9 cellular contexts compared by ENCODE assay signal in genomic region chr20:21571841-21572690, GRCh38. TPM values are rescaled to one million over a fixed set of nuclear protein-coding genes. Genes with fewer than 3 reads are reported as not detected.
A peak's percentile ranks its signal among the peaks of the same experiment; 100 is the strongest.
DNase-seq lines count a peak whose midpoint lies in the region; ATAC-seq and TF ChIP-seq lines count a peak whose summit lies in the region.
"Had no signal": no experiment of that assay in that cellular context is flagged by ENCODE, and none has a peak within 500 bp of the region (broad histone marks: within the 10 kb centered on the region; RNA-seq: fewer than 3 reads in every experiment).

No MANE protein-coding gene starts in this region.

- H2AFZ ChIP-seq in PC-9, result no peak overlapping the region

- WGBS in ovary, 3 donors, result 27 to 31% (median 29%) methylated on average over 15 of the region's 15 CpGs

- no peaks in the 10 kb centered on the region for H3K79me2 ChIP-seq in PC-9 (ENCODE audit: low read depth)

- no peaks in the 10 kb centered on the region for H3K9me2 ChIP-seq in PC-9 (ENCODE audit: insufficient read depth)

- H4K20me1 ChIP-seq in PC-9 (ENCODE audit: insufficient read depth), result no peaks in the 10 kb centered on the region

- intact Hi-C loops in PC-9 (cut with micrococcal nuclease; ENCODE audit: unreplicated experiment), result loop anchor here (5.0 kb wide), 1 partner anchor 710 kb away; no protein-coding TSS in a partner anchor
- intact Hi-C loops in ovary (cut with DNase I), result no loop called here

- peak; percentile 97 for TF ChIP-seq CTCF in PC-9 (conservative IDR thresholded peaks at IDR 0.05)
- peak; percentile 82 for TF ChIP-seq CTCF in epithelial cell of esophagus (IDR thresholded peaks at IDR 0.05; ENCODE audit: insufficient read depth, low read depth, low read length, missing control alignments)
- peak; percentile 23 to 36 (median 30) for TF ChIP-seq CTCF in ovary (IDR thresholded peaks at IDR 0.05)

- H3K9me3 ChIP-seq in PC-9 (ENCODE audit: insufficient read depth, low read depth) (no peaks in the 10 kb centered on the region), ovary (no peaks in the 10 kb centered on the region)

- no TSS peak for BruUV-seq in PC-9 (replicated peaks; lab: Mats Ljungman, UMichigan)

- TF ChIP-seq EP300 in ovary (IDR thresholded peaks at IDR 0.05), result no peak

- H3K4me3 ChIP-seq in PC-9 (no peak overlapping the region), epithelial cell of esophagus (ENCODE audit: low read length) (no peak overlapping the region), ovary (no peak overlapping the region)

- no peaks in the 10 kb centered on the region for H3K36me3 ChIP-seq in PC-9 (ENCODE audit: low read depth)
- H3K36me3 ChIP-seq in ovary, result no peaks in the 10 kb centered on the region

- H3K4me1 ChIP-seq in PC-9 (replicated peaks; ENCODE audit: insufficient read depth) (no peaks in the 10 kb centered on the region), ovary (ENCODE audit: insufficient read depth) (no peaks in the 10 kb centered on the region)

- TF ChIP-seq POLR2A in ovary (IDR thresholded peaks at IDR 0.05), result no peak

- no peak overlapping the region for H3K4me2 ChIP-seq in PC-9

- POLR2A ChIA-PET in PC-9 (lab: Charles Lee; ENCODE audit: unreplicated experiment), result no interaction called here

- H3K27ac ChIP-seq in PC-9 (no peak overlapping the region), ovary (no peak overlapping the region)

- DNase-seq in AG08395 (ENCODE audit: low spot score), result peak; percentile 14
- peak; percentile 9 for DNase-seq in ELR (ENCODE audit: low read depth)
- no peak for DNase-seq in PC-9
- DNase-seq in epithelial cell of esophagus (ENCODE audit: low read depth), result peak; percentile 15
- no peak for DNase-seq in ovary
- DNase-seq in foreskin melanocyte, result no peak

- H3F3A ChIP-seq in PC-9 (ENCODE audit: insufficient read depth, low read depth), result no peaks in the 10 kb centered on the region

- CTCF ChIA-PET in PC-9 (lab: Charles Lee), result no interaction called here

- H3K27me3 ChIP-seq in PC-9 (ENCODE audit: insufficient read depth, low read depth), result peaks cover 45% of the 10 kb centered on the region
- no peaks in the 10 kb centered on the region for H3K27me3 ChIP-seq in ovary

- no peak for ATAC-seq in HG03457 (IDR thresholded peaks at IDR 0.05; ENCODE audit: unreplicated experiment)
- no peak for ATAC-seq in GM21825 (IDR thresholded peaks at IDR 0.05; ENCODE audit: unreplicated experiment)

RNA-seq across cellular contexts. Expression of gene NKX2-2, which starts 58.2 kb away (rescaled TPM):
- total RNA-seq in PC-9 (2021) (not detected in 2 replicates), ovary (not detected)
- polyA plus RNA-seq in ovary, result not detected
- polyA plus RNA-seq: esophagus had no signal

Comparison
In these comparisons a context has a peak if more than half of its experiments do, and no peak if none do; other contexts are left out.
1. DNase-seq: peak in AG08395 (single experiment), ELR (single experiment) and epithelial cell of esophagus (single experiment); none in PC-9 (0 of 2), ovary (0 of 5) and foreskin melanocyte (single experiment).
2. CTCF ChIP-seq: peak in every context shown above with its lines; median percentile 97 in PC-9; 82 in epithelial cell of esophagus; 30 in ovary.